In the genomic region with DNA sequence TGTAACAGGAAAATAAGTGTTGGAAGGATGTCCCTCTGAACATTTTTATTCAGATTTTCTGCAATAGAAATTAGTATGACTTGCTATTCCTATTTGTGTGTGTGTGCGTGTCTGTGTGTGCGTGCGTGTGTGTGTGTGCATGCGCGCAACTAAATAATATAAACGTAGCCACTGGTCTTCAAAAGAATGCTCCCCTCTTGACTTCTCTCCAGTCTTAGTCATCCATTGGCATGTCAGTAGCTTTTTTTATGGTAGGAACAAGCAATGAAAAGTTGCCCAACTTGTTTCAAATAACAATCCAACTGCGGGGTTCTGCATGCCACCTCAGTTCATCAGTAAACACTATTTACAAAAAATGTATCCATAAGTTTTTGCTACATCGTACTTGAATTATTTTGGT, we compare ENCODE assay signal across 18 cellular contexts.
A peak's percentile ranks its signal among the peaks of the same experiment; 100 is the strongest.
DNase-seq lines count a peak whose midpoint lies in the region; ATAC-seq, FAIRE-seq and TF ChIP-seq lines count a peak whose summit lies in the region.
"Had no signal": no experiment of that assay in that cellular context is flagged by ENCODE, and none has a peak within 500 bp of the region (broad histone marks: within the 10 kb centered on the region; RNA-seq: fewer than 3 reads in every experiment).

No MANE protein-coding gene starts in this region.

- ATAC-seq in HG03108 (IDR thresholded peaks at IDR 0.05; ENCODE audit: unreplicated experiment) (no peak), HG02610 (IDR thresholded peaks at IDR 0.05; ENCODE audit: unreplicated experiment) (no peak)
- ATAC-seq: WTC11 had no signal

- H3K4me3 ChIP-seq in AG10803 (ENCODE audit: low read length), result no peak overlapping the region
- H3K4me3 ChIP-seq: prostate gland had no signal

- FAIRE-seq in HTR-8/SVneo (lab: Jason Lieb, UNC), result no peak

- intact Hi-C loops in posterior vena cava (cut with DNase I), result no loop called here

- TF ChIP-seq CTCF in AG10803 (conservative IDR thresholded peaks at IDR 0.05; ENCODE audit: low read length), result no peak

- DNase-seq in AG10803 (ENCODE audit: low read depth), result peak; percentile 80
- peak; percentile 13 for DNase-seq in HTR-8/SVneo (ENCODE audit: insufficient read length, low spot score)
- peak; percentile 42 for DNase-seq in dedifferentiated amniotic fluid mesenchymal stem cell (ENCODE audit: extremely low spot score)
- peak; percentile 59 for DNase-seq in myocyte (ENCODE audit: low read depth)
- no peak for DNase-seq in activated naive CD4-positive, alpha-beta T cell treated with anti-CD3 and anti-CD28 coated beads, Interleukin-2, amount 50 U/mL, for 16 hours
- DNase-seq in posterior vena cava (ENCODE audit: low spot score), result no peak
- DNase-seq: activated CD8-positive, alpha-beta memory T cell treated with anti-CD3 and anti-CD28 coated beads, Interleukin-2, amount 50 U/mL, for 48 hours; amniotic stem cell; effector CD8-positive, alpha-beta T cell; NCI-H1417 treated with DMSO at 0.1 percent for 48 hours; NCI-H526; Right ventricle myocardium superior; stimulated activated CD4-positive, alpha-beta T cell treated with anti-CD3 and anti-CD28 coated beads, Interleukin-2, amount 100 ng/mL, for 48 hours; stimulated activated naive CD4-positive, alpha-beta T cell had no signal

Comparison
In these comparisons a context has a peak if more than half of its experiments do, and no peak if none do; other contexts are left out.
1. DNase-seq: peak in AG10803 (single experiment), HTR-8/SVneo (single experiment), dedifferentiated amniotic fluid mesenchymal stem cell (single experiment) and myocyte (single experiment); none in activated naive CD4-positive, alpha-beta T cell treated with anti-CD3 and anti-CD28 coated beads, Interleukin-2, amount 50 U/mL, for 16 hours (single experiment) and posterior vena cava (single experiment).